ENCODE assay signal across 14 cellular contexts in the genomic region with DNA sequence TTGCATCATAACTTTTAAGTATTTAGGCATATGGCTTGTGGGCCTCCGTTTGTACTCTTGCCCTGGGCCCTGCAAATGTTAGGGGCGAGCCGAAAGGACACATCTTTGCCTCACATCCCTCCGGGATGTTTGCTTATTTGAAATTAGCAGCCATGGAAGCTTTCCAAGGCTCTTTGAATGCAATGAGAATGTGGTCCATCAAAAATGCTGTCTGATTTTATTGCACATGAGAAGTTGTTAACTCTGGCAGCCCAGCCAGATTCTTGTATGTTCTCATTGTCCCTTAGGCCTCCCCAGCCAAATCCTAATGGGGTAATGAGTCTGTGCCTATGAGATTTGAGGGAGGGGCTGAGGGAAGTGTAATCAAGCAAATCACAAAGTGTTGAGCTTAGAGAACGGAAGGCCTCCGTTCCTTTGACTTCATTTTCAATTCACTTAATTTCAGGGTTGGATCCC.
DNase-seq lines count a peak whose midpoint lies in the region; ATAC-seq and TF ChIP-seq lines count a peak whose summit lies in the region.
"Had no signal": no experiment of that assay in that cellular context is flagged by ENCODE, and none has a peak within 500 bp of the region (broad histone marks: within the 10 kb centered on the region; RNA-seq: fewer than 3 reads in every experiment).

No MANE protein-coding gene starts in this region.

- DNase-seq in DMS53 (lab: John Stamatoyannopoulos, UW) (peak; percentile 39), DMS53 treated with DMSO at 0.1 percent for 48 hours (lab: John Stamatoyannopoulos, UW; ENCODE audit: unreplicated experiment) (no peak), RPMI7951 (ENCODE audit: low read depth) (peak; percentile 18), left cardiac atrium (no peak), stomach (no peak), NCI-H187 treated with DMSO at 0.1 percent for 48 hours (lab: John Stamatoyannopoulos, UW) (no peak), NCI-H1048 (lab: John Stamatoyannopoulos, UW) (no peak)
- DNase-seq: aorta; MM.1S; stimulated activated naive CD4-positive, alpha-beta T cell treated with Interleukin-2 at 50 U/mL for 16 hours; T-helper 9 cell had no signal

- no peak overlapping the region for H3K4me3 ChIP-seq in stomach
- H3K4me3 ChIP-seq: A549, HAP-1 had no signal

- TF ChIP-seq POLR2A in stomach (IDR thresholded peaks at IDR 0.05) = no peak

- WGBS in stomach, 5 donors = 51 to 78% (median 73%) methylated on average over 6 of the region's 6 CpGs

- no peaks in the 10 kb centered on the region for H3K36me3 ChIP-seq in stomach
- H3K36me3 ChIP-seq: HAP-1 had no signal

- peak overlapping the region in 4 of 5 donors; percentile 40 to 71 (median 54) for H3K27ac ChIP-seq in stomach

- H3K27me3 ChIP-seq in stomach = no peaks in the 10 kb centered on the region

- H3K4me1 ChIP-seq in stomach = peaks cover 17 to 33% (median 27%) of the 10 kb centered on the region in 4 donors

- no peaks in the 10 kb centered on the region for H3K9me3 ChIP-seq in stomach
- H3K9me3 ChIP-seq: A549, HAP-1 had no signal

- ATAC-seq in left cardiac atrium = peak; percentile 59 to 77
- ATAC-seq in GM19397 (IDR thresholded peaks at IDR 0.05; ENCODE audit: unreplicated experiment) = no peak
- ATAC-seq: A549 had no signal

- intact Hi-C loops in left cardiac atrium (cut with DNase I) = no loop called here
- intact Hi-C loops in stomach (cut with DNase I; ENCODE audit: low total_unique reads) = no loop called here

- no peak for TF ChIP-seq CTCF in stomach (IDR thresholded peaks at IDR 0.05)

- no peak for TF ChIP-seq EP300 in stomach (IDR thresholded peaks at IDR 0.05)

Comparison
In these comparisons a context has a peak if more than half of its experiments do, and no peak if none do; other contexts are left out.
1. DNase-seq: peak in DMS53 (single experiment) and RPMI7951 (single experiment); none in DMS53 treated with DMSO at 0.1 percent for 48 hours (single experiment), left cardiac atrium (single experiment), stomach (single experiment), NCI-H187 treated with DMSO at 0.1 percent for 48 hours (single experiment) and NCI-H1048 (single experiment).